ENCODE assay signal across 1 cellular context in genomic region chr4:8189551-8190466, GRCh38.
TF ChIP-seq lines count a peak whose summit lies in the region.

No MANE protein-coding gene starts in this region.

TF ChIP-seq in HepG2, 621 proteins besides CTCF, POLR2A, EP300 and RAD21 (continued from another document):
- peak; percentile 59; the same call in 1 of the 2 replicates for TF ChIP-seq ZBTB33 (CRISPR knock-in tag; IDR thresholded peaks at IDR 0.05)
